ENCODE assay signal across 9 cellular contexts in the genomic region with DNA sequence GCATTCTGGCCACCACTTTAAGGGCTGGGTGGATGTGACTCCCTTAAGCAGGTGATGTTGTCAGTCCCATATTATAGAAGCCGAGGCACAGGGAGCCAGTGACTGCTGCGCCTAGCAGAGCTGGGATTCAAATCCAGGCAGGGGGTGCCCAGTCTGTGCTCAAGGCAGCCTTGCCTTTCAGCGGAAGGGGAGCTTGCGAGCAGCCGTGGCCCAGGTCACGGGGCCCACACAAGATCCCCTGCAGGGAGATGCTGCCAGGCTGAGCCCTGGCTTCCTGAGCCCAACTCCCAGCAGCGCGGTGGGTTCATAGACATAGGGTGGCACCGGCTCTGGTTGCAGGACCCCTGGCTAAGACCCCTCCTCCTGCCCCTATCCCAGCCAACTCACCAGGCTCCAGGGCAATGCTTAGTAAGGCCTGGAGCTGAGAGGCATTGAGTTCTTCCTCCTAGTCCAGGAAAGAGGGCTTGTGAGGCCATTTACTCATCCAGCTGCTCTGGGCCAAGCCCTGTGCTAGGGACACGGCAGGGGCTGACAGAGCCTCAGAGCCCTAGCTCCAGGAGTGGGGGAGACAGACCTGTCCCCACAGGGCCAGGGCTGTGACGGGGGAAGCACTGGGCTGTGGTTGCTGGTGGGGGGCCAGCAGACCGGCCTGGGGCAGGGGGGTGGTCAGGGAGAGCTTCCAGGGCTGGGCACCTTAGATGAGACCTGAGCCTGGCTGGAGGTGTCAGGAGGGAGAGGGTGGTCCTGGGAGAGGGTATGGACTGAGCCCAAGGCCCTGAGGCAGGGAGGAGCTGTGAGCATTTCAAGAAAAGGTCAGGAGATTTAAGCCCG. TPM values are rescaled to one million over a fixed set of nuclear protein-coding genes. Genes with fewer than 3 reads are reported as not detected.
DNase-seq lines count a peak whose midpoint lies in the region; ATAC-seq, FAIRE-seq and TF ChIP-seq lines count a peak whose summit lies in the region.
"Had no signal": no experiment of that assay in that cellular context is flagged by ENCODE, and none has a peak within 500 bp of the region (broad histone marks: within the 10 kb centered on the region; RNA-seq: fewer than 3 reads in every experiment).

No MANE protein-coding gene starts in this region.

- peak overlapping the region; percentile 81 for H3K27ac Mint-ChIP-seq in activated CD4-positive, alpha-beta T cell treated with anti-CD3 and anti-CD28 coated beads, Interleukin-2, amount 10 ng/mL, durations not matched to agents 24 days and 14 days

- FAIRE-seq in HTR-8/SVneo (lab: Jason Lieb, UNC), result peak; percentile 36
- FAIRE-seq: islet of Langerhans had no signal

- H3K4me3 Mint-ChIP-seq in activated CD4-positive, alpha-beta T cell treated with anti-CD3 and anti-CD28 coated beads, Interleukin-2, amount 10 ng/mL, durations not matched to agents 24 days and 14 days, result peak overlapping the region; percentile 73

- H3K36me3 ChIP-seq in fibroblast of lung (ENCODE audit: control insufficient read depth, insufficient read depth, low read length) (peaks cover 13% of the 10 kb centered on the region), psoas muscle (ENCODE audit: insufficient read depth in 1 of 2, low read depth in 1 of 2) (peaks cover 0 to 23% of the 10 kb centered on the region in 2 donors)

- TF ChIP-seq CTCF in fibroblast of lung (conservative IDR thresholded peaks at IDR 0.05 in 1 of 2, IDR thresholded peaks at IDR 0.05 in 1 of 2; ENCODE audit: low read depth in 1 of 2, low read length in 2 of 2), result no peak
- TF ChIP-seq CTCF in psoas muscle (IDR thresholded peaks at IDR 0.05), result no peak

- no peak overlapping the region for H3K9ac ChIP-seq in fibroblast of lung (ENCODE audit: insufficient read depth, low read length)

- H3K4me3 ChIP-seq in fibroblast of lung (replicated peaks in 1 of 4; ENCODE audit: control extremely low read depth in 1 of 4, insufficient read depth in 1 of 4, low read depth in 3 of 4, low read length in 4 of 4) (no peak overlapping the region), psoas muscle (no peak overlapping the region)

- H3K27me3 ChIP-seq in fibroblast of lung (ENCODE audit: control insufficient read depth, insufficient read depth, low read length) (no peaks in the 10 kb centered on the region), psoas muscle (ENCODE audit: insufficient read depth in 3 of 3, low read length in 2 of 3) (peaks cover 0 to 8% (median 3%) of the 10 kb centered on the region in 3 donors)

- no peaks in the 10 kb centered on the region for H3K79me2 ChIP-seq in fibroblast of lung (ENCODE audit: control insufficient read depth, insufficient read depth, low read length)

- no peaks in the 10 kb centered on the region for H4K20me1 ChIP-seq in fibroblast of lung (ENCODE audit: control insufficient read depth, extremely low read depth, insufficient read depth, low read length)

- no peak overlapping the region for H3K4me2 ChIP-seq in fibroblast of lung (ENCODE audit: extremely low read depth, insufficient read depth, low read length)

- H3K4me1 ChIP-seq in fibroblast of lung (ENCODE audit: control insufficient read depth, extremely low read depth, insufficient read depth, low read length) (peaks cover 4% of the 10 kb centered on the region), psoas muscle (peaks cover 8% of the 10 kb centered on the region)

- H3K4me1 Mint-ChIP-seq in activated CD4-positive, alpha-beta T cell treated with anti-CD3 and anti-CD28 coated beads, Interleukin-2, amount 10 ng/mL, durations not matched to agents 24 days and 14 days, result peaks cover 41% of the 10 kb centered on the region

- 62 to 68% (median 65%) methylated on average over 13 of the region's 13 CpGs for WGBS in psoas muscle, 3 donors

- no peak overlapping the region for H2AFZ ChIP-seq in fibroblast of lung (ENCODE audit: low read length)

- no peaks in the 10 kb centered on the region for H3K9me3 Mint-ChIP-seq in activated CD4-positive, alpha-beta T cell treated with anti-CD3 and anti-CD28 coated beads, Interleukin-2, amount 10 ng/mL, durations not matched to agents 24 days and 14 days

- H3K36me3 Mint-ChIP-seq in activated CD4-positive, alpha-beta T cell treated with anti-CD3 and anti-CD28 coated beads, Interleukin-2, amount 10 ng/mL, durations not matched to agents 24 days and 14 days (ENCODE audit: low read depth), result peaks cover 12% of the 10 kb centered on the region

- H3K9me3 ChIP-seq in fibroblast of lung (ENCODE audit: control insufficient read depth, insufficient read depth, low read depth, low read length) (no peaks in the 10 kb centered on the region), psoas muscle (no peaks in the 10 kb centered on the region)

- peak; percentile 26 for DNase-seq in DMS153 (lab: John Stamatoyannopoulos, UW)
- DNase-seq in HTR-8/SVneo (ENCODE audit: insufficient read length, low spot score), result no peak
- DNase-seq in activated CD4-positive, alpha-beta T cell treated with anti-CD3 and anti-CD28 coated beads, Interleukin-2, amount 10 ng/mL, durations not matched to agents 24 days and 14 days, result peak; percentile 84
- peak in 1 of 2 donors; percentile 30 for DNase-seq in fibroblast of lung (ENCODE audit: low read depth in 2 of 2)
- DNase-seq in psoas muscle, result peak in 1 of 2 donors; percentile 62
- DNase-seq in NCI-H187 (lab: John Stamatoyannopoulos, UW), result no peak
- no peak for DNase-seq in GM19238 (ENCODE audit: insufficient read length, low spot score)

- H3K27ac ChIP-seq in fibroblast of lung (ENCODE audit: insufficient read depth, low read length) (peak overlapping the region; percentile 8), psoas muscle (peak overlapping the region; percentile 46)

- peaks cover 9% of the 10 kb centered on the region for H3K27me3 Mint-ChIP-seq in activated CD4-positive, alpha-beta T cell treated with anti-CD3 and anti-CD28 coated beads, Interleukin-2, amount 10 ng/mL, durations not matched to agents 24 days and 14 days

- ATAC-seq in psoas muscle (peak; percentile 10 to 16 (median 11)), HG03439 (IDR thresholded peaks at IDR 0.05; ENCODE audit: unreplicated experiment) (no peak)

- intact Hi-C loops in activated CD4-positive, alpha-beta T cell treated with anti-CD3 and anti-CD28 coated beads, Interleukin-2, amount 10 ng/mL, durations not matched to agents 24 days and 14 days (cut with micrococcal nuclease), result loop anchor here (2.0 to 5.0 kb wide), 3 partner anchors 77 to 196 kb away; a partner anchor contains a TSS
- intact Hi-C loops in psoas muscle (cut with DNase I), result loop anchor here in 1 of 2 donors (5.0 kb wide), 1 partner anchor 198 kb away; a partner anchor contains a TSS

RNA-seq across cellular contexts. Expression of a gene that starts 9.6 kb away (rescaled TPM):
- 3.2 and 3.5 TPM in 2 replicates for total RNA-seq in activated CD4-positive, alpha-beta T cell treated with anti-CD3 and anti-CD28 coated beads, Interleukin-2, amount 10 ng/mL, durations not matched to agents 24 days and 14 days
- total RNA-seq in fibroblast of lung, result 0.26 and 0.50 TPM in 2 replicates
- polyA plus RNA-seq in fibroblast of lung, result 0.07 and 0.20 TPM in 2 replicates
- polyA plus RNA-seq in fibroblast of lung (2012), result 0.05 TPM in 1 of 2 replicates, not detected in the other
- polyA minus RNA-seq in fibroblast of lung (ENCODE audit: low replicate concordance), result not detected in 2 replicates
- under 1 TPM; 0.32 to 0.64 (median 0.52) TPM for total RNA-seq in psoas muscle
- polyA plus RNA-seq in psoas muscle, result under 1 TPM; 0.27 to 0.35 (median 0.34) TPM

RNA-seq across cellular contexts. Expression of a gene that starts 38.7 kb away (rescaled TPM):
- not detected in 2 replicates for total RNA-seq in activated CD4-positive, alpha-beta T cell treated with anti-CD3 and anti-CD28 coated beads, Interleukin-2, amount 10 ng/mL, durations not matched to agents 24 days and 14 days
- not detected in 2 replicates for total RNA-seq in fibroblast of lung
- not detected in 2 replicates for polyA plus RNA-seq in fibroblast of lung
- polyA plus RNA-seq in fibroblast of lung (2012), result not detected in 2 replicates
- polyA minus RNA-seq in fibroblast of lung (ENCODE audit: low replicate concordance), result not detected in 2 replicates
- total RNA-seq in psoas muscle, result not detected
- not detected for polyA plus RNA-seq in psoas muscle

RNA-seq across cellular contexts. Expression of a gene that starts 54.4 kb away (rescaled TPM):
- total RNA-seq in activated CD4-positive, alpha-beta T cell treated with anti-CD3 and anti-CD28 coated beads, Interleukin-2, amount 10 ng/mL, durations not matched to agents 24 days and 14 days, result not detected in 2 replicates
- not detected in 2 replicates for total RNA-seq in fibroblast of lung
- polyA plus RNA-seq in fibroblast of lung, result 0.28 TPM in 1 of 2 replicates, not detected in the other
- not detected in 2 replicates for polyA plus RNA-seq in fibroblast of lung (2012)
- not detected in 2 replicates for polyA minus RNA-seq in fibroblast of lung (ENCODE audit: low replicate concordance)
- not detected for total RNA-seq in psoas muscle
- polyA plus RNA-seq in psoas muscle, result under 1 TPM in 1 of 3 donors, not detected in 2; 0.91 TPM

Comparison
In these comparisons a context has a peak if more than half of its experiments do, and no peak if none do; other contexts are left out.
1. DNase-seq: peak in DMS153 (single experiment) and activated CD4-positive, alpha-beta T cell treated with anti-CD3 and anti-CD28 coated beads, Interleukin-2, amount 10 ng/mL, durations not matched to agents 24 days and 14 days (single experiment); none in HTR-8/SVneo (single experiment), NCI-H187 (0 of 2) and GM19238 (single experiment).